15 cellular contexts compared by ENCODE assay signal in genomic region chr6:139014945-139015344, GRCh38. TPM values are rescaled to one million over a fixed set of nuclear protein-coding genes. Genes with fewer than 3 reads are reported as not detected.
DNase-seq lines count a peak whose midpoint lies in the region; ATAC-seq and TF ChIP-seq lines count a peak whose summit lies in the region.
"Had no signal": no experiment of that assay in that cellular context is flagged by ENCODE, and none has a peak within 500 bp of the region (broad histone marks: within the 10 kb centered on the region; RNA-seq: fewer than 3 reads in every experiment).

No MANE protein-coding gene starts in this region.

- peaks cover 9% of the 10 kb centered on the region for H3K27me3 Mint-ChIP-seq in stimulated activated naive CD8-positive, alpha-beta T cell treated with anti-CD3 and anti-CD28 coated beads, Interleukin-15, amount 100 ng/mL, for 72 hours

- H3K27ac ChIP-seq in stomach = peak overlapping the region in 3 of 5 donors; percentile 51 to 59 (median 52)

- TF ChIP-seq EP300 in stomach (IDR thresholded peaks at IDR 0.05) = no peak

- H3K9me3 ChIP-seq in stomach = no peaks in the 10 kb centered on the region
- H3K9me3 ChIP-seq: MG63 had no signal

- H3K27ac Mint-ChIP-seq in stimulated activated naive CD8-positive, alpha-beta T cell treated with anti-CD3 and anti-CD28 coated beads, Interleukin-15, amount 100 ng/mL, for 72 hours = no peak overlapping the region

- no peak for TF ChIP-seq POLR2A in stomach (IDR thresholded peaks at IDR 0.05)

- DNase-seq in DMS153 (lab: John Stamatoyannopoulos, UW) (peak; percentile 22), DMS153 treated with DMSO at 0.1 percent for 48 hours (lab: John Stamatoyannopoulos, UW; ENCODE audit: unreplicated experiment) (no peak), NCI-H69 (lab: John Stamatoyannopoulos, UW) (peak; percentile 96), left colon (peak in 1 of 2 donors; percentile 21), stomach (peak; percentile 89), 8988T (no peak)
- no peak for DNase-seq in stimulated activated naive CD8-positive, alpha-beta T cell treated with anti-CD3 and anti-CD28 coated beads, Interleukin-15, amount 100 ng/mL, for 72 hours
- DNase-seq: GF-D8, H7, KG1, MG63, NCI-H2227 treated with DMSO at 0.1 percent for 48 hours, NCI-H524 treated with DMSO at 0.1 percent for 48 hours had no signal

- no peaks in the 10 kb centered on the region for H3K36me3 ChIP-seq in stomach
- H3K36me3 ChIP-seq: MG63 had no signal

- no peaks in the 10 kb centered on the region for H3K9me3 Mint-ChIP-seq in stimulated activated naive CD8-positive, alpha-beta T cell treated with anti-CD3 and anti-CD28 coated beads, Interleukin-15, amount 100 ng/mL, for 72 hours

- no peaks in the 10 kb centered on the region for H3K27me3 ChIP-seq in stomach

- H3K4me1 Mint-ChIP-seq in stimulated activated naive CD8-positive, alpha-beta T cell treated with anti-CD3 and anti-CD28 coated beads, Interleukin-15, amount 100 ng/mL, for 72 hours = no peaks in the 10 kb centered on the region

- no peak overlapping the region for H3K4me3 Mint-ChIP-seq in stimulated activated naive CD8-positive, alpha-beta T cell treated with anti-CD3 and anti-CD28 coated beads, Interleukin-15, amount 100 ng/mL, for 72 hours

- ATAC-seq in left colon = peak; percentile 95
- no peak for ATAC-seq in GM21529 (IDR thresholded peaks at IDR 0.05; ENCODE audit: unreplicated experiment)
- no peak for ATAC-seq in stimulated activated naive CD8-positive, alpha-beta T cell treated with anti-CD3 and anti-CD28 coated beads, Interleukin-15, amount 100 ng/mL, for 72 hours
- ATAC-seq: SK-N-SH treated with all-trans-retinoic acid at 6 μM for 48 hours had no signal

- intact Hi-C loops in left colon (cut with DNase I, micrococcal nuclease) = no loop called here
- intact Hi-C loops in stomach (cut with DNase I; ENCODE audit: low total_unique reads) = no loop called here

- 36 to 58% (median 39%) methylated on average over 3 of the region's 3 CpGs for WGBS in stomach, 5 donors

- peaks cover 9 to 26% (median 18%) of the 10 kb centered on the region in 4 donors for H3K4me1 ChIP-seq in stomach

- H3K4me3 ChIP-seq in stomach = no peak overlapping the region
- H3K4me3 ChIP-seq: MG63 had no signal

- TF ChIP-seq CTCF in stomach (IDR thresholded peaks at IDR 0.05) = no peak

RNA-seq across cellular contexts. Expression of gene ABRACL, which starts 13.6 kb away (rescaled TPM):
- total RNA-seq in left colon (100 to 1,000 TPM; 110 to 117 TPM), stomach (10 to 100 TPM in 3 of 5 donors, not detected in 2; 16.2 to 35.0 (median 18.3) TPM)
- polyA plus RNA-seq in stomach = 10 to 100 TPM; 46.3 to 99.9 (median 85.0) TPM

RNA-seq across cellular contexts. Expression of gene REPS1, which starts 26.9 kb away (rescaled TPM):
- total RNA-seq in left colon = 10 to 100 TPM; 30.2 to 33.2 TPM
- 10 to 100 TPM; 40.8 to 85.4 (median 43.8) TPM for total RNA-seq in stomach
- 10 to 100 TPM; 11.8 to 39.4 (median 31.2) TPM for polyA plus RNA-seq in stomach

Comparison
In these comparisons a context has a peak if more than half of its experiments do, and no peak if none do; other contexts are left out.
1. DNase-seq: peak in DMS153 (single experiment), NCI-H69 (single experiment) and stomach (single experiment); none in DMS153 treated with DMSO at 0.1 percent for 48 hours (single experiment), 8988T (single experiment) and stimulated activated naive CD8-positive, alpha-beta T cell treated with anti-CD3 and anti-CD28 coated beads, Interleukin-15, amount 100 ng/mL, for 72 hours (0 of 2).